8 cellular contexts compared by ENCODE assay signal in genomic region chr1:1001631-1002300, GRCh38. TPM values are rescaled to one million over a fixed set of nuclear protein-coding genes. Genes with fewer than 3 reads are reported as not detected.
DNase-seq lines count a peak whose midpoint lies in the region; ATAC-seq, FAIRE-seq and TF ChIP-seq lines count a peak whose summit lies in the region.

No MANE protein-coding gene starts in this region.

- TF ChIP-seq POLR2A in H54 (IDR thresholded peaks at IDR 0.05; ENCODE audit: low read depth, low read length) (no peak), heart left ventricle (IDR thresholded peaks at IDR 0.05) (peak in 1 of 2 donors; percentile 45), vagina (IDR thresholded peaks at IDR 0.05) (peak in 1 of 2 donors; percentile 70)

- H3K27me3 ChIP-seq in SJSA1 (replicated peaks), result no peaks in the 10 kb centered on the region
- peaks cover 0 to 72% (median 0%) of the 10 kb centered on the region in 9 donors for H3K27me3 ChIP-seq in heart left ventricle
- H3K27me3 ChIP-seq in vagina, result no peaks in the 10 kb centered on the region

- peak; percentile 66 for DNase-seq in CD1c-positive myeloid dendritic cell (ENCODE audit: extremely low spot score)
- DNase-seq in H54 (ENCODE audit: insufficient read length, low spot score), result peak; percentile 89
- peak; percentile 88 to 89 for DNase-seq in SJSA1 (ENCODE audit: low read depth in 1 of 2, low spot score in 2 of 2)
- peak; percentile 80 to 90 (median 87) for DNase-seq in heart left ventricle
- DNase-seq in posterior vena cava (ENCODE audit: low spot score), result peak; percentile 94
- no peak for DNase-seq in vagina (ENCODE audit: extremely low spot score in 2 of 2)
- no peak for DNase-seq in pons (ENCODE audit: low spot score)

- H3K9me3 ChIP-seq in SJSA1 (replicated peaks) (peaks cover 6% of the 10 kb centered on the region; the same call in 1 of the 2 replicates), heart left ventricle (no peaks in the 10 kb centered on the region), vagina (no peaks in the 10 kb centered on the region)

- peak overlapping the region; percentile 66 for H3K4me3 ChIP-seq in SJSA1
- H3K4me3 ChIP-seq in heart left ventricle, result peak overlapping the region; percentile 43 to 93 (median 79)
- H3K4me3 ChIP-seq in vagina, result peak overlapping the region; percentile 61 to 73

- H3K4me1 ChIP-seq in SJSA1 (replicated peaks) (peaks cover 33% of the 10 kb centered on the region), heart left ventricle (peaks cover 10 to 67% (median 42%) of the 10 kb centered on the region in 12 donors), vagina (peaks cover 58% of the 10 kb centered on the region)

- TF ChIP-seq CTCF in heart left ventricle (IDR thresholded peaks at IDR 0.05), result peak; percentile 93 to 99 (median 96)
- TF ChIP-seq CTCF in vagina (IDR thresholded peaks at IDR 0.05), result peak; percentile 63 to 85 (median 79)

- peak overlapping the region; percentile 44 for H3K4me3 Mint-ChIP-seq in activated naive CD8-positive, alpha-beta T cell

- H3K9me3 Mint-ChIP-seq in activated naive CD8-positive, alpha-beta T cell (ENCODE audit: low read depth), result no peaks in the 10 kb centered on the region

- peaks cover 10% of the 10 kb centered on the region for H3K27me3 Mint-ChIP-seq in activated naive CD8-positive, alpha-beta T cell

- 3 to 13% (median 4%) methylated on average over 11 to 64 of the region's 64 CpGs for WGBS in heart left ventricle, 4 donors

- intact Hi-C loops in heart left ventricle (cut with DNase I), result loop anchor here in 1 of 10 donors (2.0 kb wide), 2 partner anchors 13 to 19 kb away; partner anchors contain the start of gene PERM1
- intact Hi-C loops in posterior vena cava (cut with DNase I), result no loop called here
- intact Hi-C loops in vagina (cut with DNase I), result no loop called here

- H3K36me3 Mint-ChIP-seq in activated naive CD8-positive, alpha-beta T cell, result no peaks in the 10 kb centered on the region

- H3K27ac ChIP-seq in SJSA1 (peak overlapping the region; percentile 100), heart left ventricle (peak overlapping the region; percentile 96 to 100 (median 100)), vagina (peak overlapping the region; percentile 99)

- peak; percentile 23 to 54 (median 42) for ATAC-seq in heart left ventricle

- no peak for FAIRE-seq in H54 (lab: Jason Lieb, UNC)

- peaks cover 15% of the 10 kb centered on the region for H3K4me1 Mint-ChIP-seq in activated naive CD8-positive, alpha-beta T cell (ENCODE audit: low read depth)

- no peak overlapping the region for H3K27ac Mint-ChIP-seq in activated naive CD8-positive, alpha-beta T cell

- H3K36me3 ChIP-seq in SJSA1 (peaks cover 31% of the 10 kb centered on the region), heart left ventricle (peaks cover 0 to 7% (median 0%) of the 10 kb centered on the region in 9 donors), vagina (no peaks in the 10 kb centered on the region)

RNA-seq across cellular contexts. Expression of gene HES4, which starts 1.9 kb away (rescaled TPM):
- total RNA-seq in SJSA1 (2014; rRNA removed; shearing (Covaris generic)), result 55.3 and 68.7 TPM in 2 replicates
- total RNA-seq in heart left ventricle (10 to 100 TPM; 26.8 to 98.1 (median 42.0) TPM), posterior vena cava (10 to 100 TPM; 53.5 to 54.4 TPM), vagina (34.6 TPM)
- 10 to 100 TPM; 25.7 to 29.2 TPM for polyA plus RNA-seq in heart left ventricle

RNA-seq across cellular contexts. Expression of gene ISG15, which starts 11.5 kb away (rescaled TPM):
- 201 and 353 TPM in 2 replicates for total RNA-seq in SJSA1 (2014; rRNA removed; shearing (Covaris generic))
- total RNA-seq in heart left ventricle, result 100 to 1,000 TPM in 1 of 9 donors, 10 to 100 TPM in 8; 17.0 to 189 (median 32.8) TPM
- 10 to 100 TPM; 34.4 to 76.5 TPM for polyA plus RNA-seq in heart left ventricle
- total RNA-seq in posterior vena cava, result 10 to 100 TPM; 22.9 to 47.3 TPM
- 29.0 TPM for total RNA-seq in vagina

RNA-seq across cellular contexts. Expression of gene AGRN, which starts 18.2 kb away (rescaled TPM):
- total RNA-seq in SJSA1 (2014; rRNA removed; shearing (Covaris generic)), result 53.8 and 55.9 TPM in 2 replicates
- total RNA-seq in heart left ventricle, result 10 to 100 TPM in 8 of 9 donors, 1 to 10 TPM in 1; 9.7 to 45.7 (median 22.7) TPM
- 10 to 100 TPM; 11.8 to 14.1 TPM for polyA plus RNA-seq in heart left ventricle
- total RNA-seq in posterior vena cava, result 10 to 100 TPM; 18.8 to 26.8 TPM
- total RNA-seq in vagina, result 25.5 TPM

RNA-seq across cellular contexts. Expression of gene PERM1, which starts 19.9 kb away (rescaled TPM):
- 0.11 TPM in 1 of 2 replicates, not detected in the other for total RNA-seq in SJSA1 (2014; rRNA removed; shearing (Covaris generic))
- total RNA-seq in heart left ventricle (100 to 1,000 TPM in 6 of 9 donors, 10 to 100 TPM in 3; 52.8 to 149 (median 104) TPM), posterior vena cava (under 1 TPM in 1 of 2 donors, not detected in 1; 0.24 TPM), vagina (not detected)
- 100 to 1,000 TPM in 1 of 2 donors, 10 to 100 TPM in 1; 53.3 to 353 TPM for polyA plus RNA-seq in heart left ventricle

RNA-seq across cellular contexts. Expression of gene PLEKHN1, which starts 35.5 kb away (rescaled TPM):
- 0.34 TPM in 1 of 2 replicates, not detected in the other for total RNA-seq in SJSA1 (2014; rRNA removed; shearing (Covaris generic))
- total RNA-seq in heart left ventricle (under 1 TPM in 2 of 9 donors, not detected in 7; 0.37 to 0.63 TPM), posterior vena cava (under 1 TPM; 0.86 to 0.88 TPM), vagina (15.2 TPM)
- under 1 TPM; 0.15 TPM for polyA plus RNA-seq in heart left ventricle

Comparison
In these comparisons a context has a peak if more than half of its experiments do, and no peak if none do; other contexts are left out.
1. DNase-seq: peak in CD1c-positive myeloid dendritic cell (single experiment), H54 (single experiment), SJSA1 (2 of 2), heart left ventricle (5 of 5) and posterior vena cava (single experiment); none in vagina (0 of 2) and pons (single experiment).
2. Peak in every context shown above with its lines, with median percentiles within 50 percentile points of each other: H3K27ac ChIP-seq and H3K4me3 ChIP-seq.